ENCODE assay signal across 8 cellular contexts in the genomic region with DNA sequence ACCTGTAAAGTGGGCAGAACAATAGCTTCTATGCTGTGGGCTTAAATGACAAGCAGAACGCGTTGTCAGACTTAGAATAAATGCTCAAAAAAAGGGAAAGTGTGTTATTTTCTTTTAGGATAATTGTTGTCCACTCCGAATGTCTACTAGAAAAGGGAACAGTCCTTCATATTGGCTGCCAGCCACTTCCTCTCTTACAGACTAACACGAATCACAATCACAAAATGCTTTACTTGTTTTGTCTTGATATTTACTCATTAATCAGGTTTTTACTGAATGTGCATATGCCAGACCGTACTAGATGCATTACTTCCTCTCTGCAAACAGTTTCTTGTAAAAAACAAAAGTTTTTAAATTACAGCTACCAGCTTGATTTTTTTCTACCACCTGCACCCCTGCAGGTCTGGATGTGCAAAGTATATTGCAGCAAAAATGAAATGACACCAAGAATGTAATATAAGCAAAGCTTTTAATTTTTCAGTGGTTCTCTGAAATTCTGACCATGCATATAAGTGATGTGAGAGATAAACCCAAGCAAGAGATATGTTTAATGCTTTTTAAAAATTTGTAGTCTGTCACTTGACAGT. TPM values are rescaled to one million over a fixed set of nuclear protein-coding genes. Genes with fewer than 3 reads are reported as not detected.
A peak's percentile ranks its signal among the peaks of the same experiment; 100 is the strongest.
DNase-seq lines count a peak whose midpoint lies in the region; ATAC-seq, FAIRE-seq and TF ChIP-seq lines count a peak whose summit lies in the region.

No MANE protein-coding gene starts in this region.

- peak overlapping the region; percentile 98 for H3K4me3 Mint-ChIP-seq in astrocyte (ENCODE audit: unreplicated experiment)

- DNase-seq in AG10803 (ENCODE audit: low read depth) (no peak), astrocyte (ENCODE audit: low read depth) (no peak), mesenchymal stem cell (no peak), head of caudate nucleus (no peak), middle frontal gyrus (ENCODE audit: extremely low spot score, low spot score) (no peak)
- DNase-seq in Jurkat, Clone E6-1 (ENCODE audit: low read depth, low spot score) = no peak

- H3K4me1 ChIP-seq in astrocyte (ENCODE audit: insufficient read depth, low read length) (peaks cover 6% of the 10 kb centered on the region), mesenchymal stem cell (ENCODE audit: control insufficient read depth, insufficient read depth, low read depth, low read length) (peaks cover 3% of the 10 kb centered on the region)

- peak overlapping the region; percentile 94 for H3K4me3 ChIP-seq in AG10803 (ENCODE audit: low read length)
- peak overlapping the region; percentile 92 for H3K4me3 ChIP-seq in Jurkat, Clone E6-1 (ENCODE audit: low read length)
- H3K4me3 ChIP-seq in astrocyte (ENCODE audit: insufficient read depth, low read depth, low read length) = peak overlapping the region; percentile 97
- peak overlapping the region; percentile 95 to 97 for H3K4me3 ChIP-seq in mesenchymal stem cell (ENCODE audit: insufficient read depth in 1 of 2, low read depth in 1 of 2, low read length in 2 of 2)

- peaks cover 6% of the 10 kb centered on the region for H3K4me1 Mint-ChIP-seq in astrocyte (ENCODE audit: low read depth, unreplicated experiment)

- peak overlapping the region; percentile 92 for H3K27ac ChIP-seq in astrocyte (ENCODE audit: low read depth, low read length)
- peak overlapping the region; percentile 80 for H3K27ac ChIP-seq in mesenchymal stem cell (ENCODE audit: low read length, poor library complexity, severe bottlenecking)

- no peak overlapping the region for H2AK5ac ChIP-seq in mesenchymal stem cell (ENCODE audit: low read length, severe bottlenecking)

- H3K14ac ChIP-seq in mesenchymal stem cell (ENCODE audit: low read length in 2 of 2) = peak overlapping the region in 1 of 2 experiments; percentile 68

- H3K27ac Mint-ChIP-seq in astrocyte (ENCODE audit: unreplicated experiment) = peak overlapping the region; percentile 95

- H3K9ac ChIP-seq in astrocyte (ENCODE audit: low read length) = peak overlapping the region; percentile 98
- H3K9ac ChIP-seq in mesenchymal stem cell (ENCODE audit: low read length) = peak overlapping the region; percentile 95

- H2AFZ ChIP-seq in astrocyte (ENCODE audit: low read depth, low read length) (peak overlapping the region; percentile 96), mesenchymal stem cell (ENCODE audit: low read depth, low read length) (no peak overlapping the region)

- no peak overlapping the region for H3K23ac ChIP-seq in mesenchymal stem cell (ENCODE audit: low read length in 2 of 2)

- ATAC-seq in GM18861 (IDR thresholded peaks at IDR 0.05; ENCODE audit: unreplicated experiment) = no peak
- no peak for ATAC-seq in HG03095 (IDR thresholded peaks at IDR 0.05; ENCODE audit: unreplicated experiment)

- no peaks in the 10 kb centered on the region for H4K20me1 ChIP-seq in astrocyte (ENCODE audit: insufficient read depth, low read length)

- H4K91ac ChIP-seq in mesenchymal stem cell (ENCODE audit: low read length) = no peak overlapping the region

- H3K9me3 Mint-ChIP-seq in astrocyte (ENCODE audit: unreplicated experiment) = no peaks in the 10 kb centered on the region

- H3K79me1 ChIP-seq in mesenchymal stem cell (replicated peaks; ENCODE audit: low read length, poor library complexity, severe bottlenecking) = peaks cover 21% of the 10 kb centered on the region

- FAIRE-seq in astrocyte (lab: Jason Lieb, UNC) = no peak

- peaks cover 49% of the 10 kb centered on the region for H3K79me2 ChIP-seq in astrocyte (ENCODE audit: insufficient read depth, low read length)

- no peak overlapping the region for H2BK120ac ChIP-seq in mesenchymal stem cell (ENCODE audit: low read depth, low read length)

- H3K4me2 ChIP-seq in astrocyte (ENCODE audit: low read length) = peak overlapping the region; percentile 94
- H3K4me2 ChIP-seq in mesenchymal stem cell (ENCODE audit: low read length, poor library complexity, severe bottlenecking) = peak overlapping the region; percentile 70

- no peak overlapping the region for H2BK12ac ChIP-seq in mesenchymal stem cell (ENCODE audit: low read length in 2 of 2)

- no peak overlapping the region for H4K8ac ChIP-seq in mesenchymal stem cell (ENCODE audit: low read length)

- H3K18ac ChIP-seq in mesenchymal stem cell (ENCODE audit: low read depth in 1 of 2, low read length in 2 of 2) = peak overlapping the region; percentile 59 to 90

- no peaks in the 10 kb centered on the region for H3K27me3 ChIP-seq in astrocyte (ENCODE audit: insufficient read depth, low read length)
- H3K27me3 ChIP-seq in mesenchymal stem cell (ENCODE audit: control insufficient read depth in 1 of 2, insufficient read depth in 1 of 2, low read length in 2 of 2) = no peaks in the 10 kb centered on the region

- intact Hi-C loops in head of caudate nucleus (cut with DNase I) = loop anchor here (5.0 kb wide), 1 partner anchor 36 kb away; the partner anchor contains the start of gene FAM83D

- H3K9me3 ChIP-seq in astrocyte (ENCODE audit: insufficient read depth, low read depth, low read length) (no peaks in the 10 kb centered on the region), mesenchymal stem cell (ENCODE audit: control insufficient read depth, low read length) (no peaks in the 10 kb centered on the region)

- H2BK5ac ChIP-seq in mesenchymal stem cell (ENCODE audit: low read depth, low read length, poor library complexity, severe bottlenecking) = no peak overlapping the region

- TF ChIP-seq CTCF in AG10803 (conservative IDR thresholded peaks at IDR 0.05; ENCODE audit: low read length) (no peak), astrocyte (IDR thresholded peaks at IDR 0.05; ENCODE audit: insufficient read depth, low read depth, low read length) (no peak)

- no peaks in the 10 kb centered on the region for H3K27me3 Mint-ChIP-seq in astrocyte (ENCODE audit: low read depth, unreplicated experiment)

- peaks cover 2% of the 10 kb centered on the region for H3K36me3 ChIP-seq in astrocyte (ENCODE audit: insufficient read depth, low read length)
- peaks cover 4 to 9% of the 10 kb centered on the region in 2 experiments for H3K36me3 ChIP-seq in mesenchymal stem cell (ENCODE audit: control insufficient read depth in 1 of 2, insufficient read depth in 2 of 2, low read depth in 1 of 2, low read length in 2 of 2)

- WGBS in mesenchymal stem cell = 9% methylated on average over 4 of the region's 5 CpGs

- H2BK15ac ChIP-seq in mesenchymal stem cell (ENCODE audit: low read depth, poor library complexity, severe bottlenecking) = no peak overlapping the region

- peaks cover 2% of the 10 kb centered on the region for H3K36me3 Mint-ChIP-seq in astrocyte (ENCODE audit: low read depth, unreplicated experiment)

- H3K4ac ChIP-seq in mesenchymal stem cell (ENCODE audit: low read depth in 1 of 2, low read length in 2 of 2) = peak overlapping the region in 1 of 2 experiments; percentile 75

RNA-seq across cellular contexts. Expression of gene DHX35, which starts 0.8 kb away (rescaled TPM):
- polyA plus RNA-seq in Jurkat, Clone E6-1 (2012; ENCODE audit: insufficient read depth, insufficient read length) = 16.3 TPM
- 7.8 TPM in 2 replicates for total RNA-seq in astrocyte
- 5.0 TPM for polyA plus RNA-seq in mesenchymal stem cell (2013, experiment 1 of 2)
- polyA plus RNA-seq in mesenchymal stem cell (2013, experiment 2 of 2) = 4.3 TPM

RNA-seq across cellular contexts. Expression of gene FAM83D, which starts 36.8 kb away (rescaled TPM):
- 17.5 TPM for polyA plus RNA-seq in Jurkat, Clone E6-1 (2012; ENCODE audit: insufficient read depth, insufficient read length)
- 2.1 and 3.3 TPM in 2 replicates for total RNA-seq in astrocyte
- polyA plus RNA-seq in mesenchymal stem cell (2013, experiment 1 of 2) = 2.8 TPM
- polyA plus RNA-seq in mesenchymal stem cell (2013, experiment 2 of 2) = 2.8 TPM
